Comparison of ENCODE assay signal across 3 cellular contexts in the genomic region with DNA sequence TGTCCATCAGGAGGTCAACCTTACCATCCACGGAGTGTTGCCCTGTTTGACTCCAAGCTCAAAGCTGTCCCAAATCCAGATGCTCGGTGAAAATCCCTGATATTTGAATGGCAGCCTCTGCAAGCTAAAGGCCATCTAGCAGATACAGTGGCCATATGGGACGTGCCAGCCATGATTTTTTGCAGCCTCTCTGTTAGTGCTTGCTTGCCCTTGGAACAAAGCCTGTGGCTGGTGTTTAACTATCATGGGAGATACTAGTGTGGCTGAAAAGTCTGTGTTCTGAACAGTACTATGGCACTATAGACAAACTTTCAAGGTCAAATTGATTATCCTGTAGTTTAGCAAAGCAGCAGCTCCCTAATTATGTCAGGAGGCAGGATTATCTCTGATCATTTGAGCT.
"Had no signal": no experiment of that assay in that cellular context is flagged by ENCODE, and none has a peak within 500 bp of the region (broad histone marks: within the 10 kb centered on the region; RNA-seq: fewer than 3 reads in every experiment).

No MANE protein-coding gene starts in this region.

- H3K4me3 ChIP-seq: GM12878 had no signal

- ATAC-seq: GM12878 had no signal

- DNase-seq: GDM1, GF-D8 had no signal
